In the genomic region with DNA sequence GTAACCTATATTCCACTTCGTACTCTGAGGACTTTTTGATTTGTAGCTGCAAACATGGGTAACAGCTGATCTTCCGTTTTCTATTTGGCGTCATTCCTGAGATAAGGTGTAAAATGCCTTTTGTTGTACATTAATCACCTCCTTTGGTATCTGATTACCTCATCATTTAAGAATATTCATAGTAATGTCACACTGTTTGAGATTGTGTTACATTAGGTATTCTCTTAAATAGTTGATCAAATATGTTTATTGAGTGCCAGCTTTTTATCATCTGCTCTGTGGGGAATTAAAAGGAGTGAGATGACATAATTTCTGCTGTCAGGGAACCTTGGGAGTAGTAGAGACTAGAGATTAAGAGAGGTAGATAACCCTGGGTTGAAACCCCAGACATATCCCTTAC, we compare ENCODE assay signal across 17 cellular contexts. TPM values are rescaled to one million over a fixed set of nuclear protein-coding genes. Genes with fewer than 3 reads are reported as not detected.
A peak's percentile ranks its signal among the peaks of the same experiment; 100 is the strongest.
DNase-seq lines count a peak whose midpoint lies in the region; ATAC-seq and TF ChIP-seq lines count a peak whose summit lies in the region.
"Had no signal": no experiment of that assay in that cellular context is flagged by ENCODE, and none has a peak within 500 bp of the region (broad histone marks: within the 10 kb centered on the region; RNA-seq: fewer than 3 reads in every experiment).

No MANE protein-coding gene starts in this region.

- no peak for TF ChIP-seq EP300 in neural cell (conservative IDR thresholded peaks at IDR 0.05; ENCODE audit: poor library complexity, severe bottlenecking)

- H3K4me1 ChIP-seq in left ventricle myocardium inferior (peaks cover 75% of the 10 kb centered on the region), SJCRH30 (peaks cover 54% of the 10 kb centered on the region)
- H3K4me1 ChIP-seq in effector memory CD4-positive, alpha-beta T cell (ENCODE audit: control insufficient read depth, insufficient read depth, low read length, poor library complexity, severe bottlenecking) = peaks cover 9% of the 10 kb centered on the region
- H3K4me1 ChIP-seq: A549 had no signal

- DNase-seq in left ventricle myocardium inferior = no peak
- DNase-seq in Right ventricle myocardium superior = no peak
- DNase-seq in SJCRH30 = peak in 1 of 2 experiments; percentile 31
- DNase-seq in kidney glomerular epithelial cell (lab: John Stamatoyannopoulos, UW) = peak; percentile 26
- DNase-seq in activated CD4-positive, alpha-beta T cell treated with anti-CD3 and anti-CD28 coated beads for 48 hours = no peak
- DNase-seq in NCI-H187 (lab: John Stamatoyannopoulos, UW) = no peak
- DNase-seq in effector memory CD4-positive, alpha-beta T cell = no peak
- DNase-seq: Caco-2; CD4-positive, alpha-beta T cell; KBM-7; NCI-H1105; NCI-H187 treated with DMSO at 0.1 percent for 48 hours; NCI-H526; PC-9; SW 1271 had no signal

- TF ChIP-seq CTCF in left ventricle myocardium inferior (IDR thresholded peaks at IDR 0.05; ENCODE audit: borderline replicate concordance) = no peak
- no peak for TF ChIP-seq CTCF in neural cell (IDR thresholded peaks at IDR 0.05; ENCODE audit: poor library complexity, severe bottlenecking)

- H3K9ac ChIP-seq in neural cell (ENCODE audit: low read length) = no peak overlapping the region

- no peak overlapping the region for H3K4me2 ChIP-seq in neural cell (ENCODE audit: low read length)
- H3K4me2 ChIP-seq: A549, PC-9 had no signal

- H3K36me3 ChIP-seq in left ventricle myocardium inferior (no peaks in the 10 kb centered on the region), SJCRH30 (no peaks in the 10 kb centered on the region), neural cell (ENCODE audit: insufficient read depth, low read length) (no peaks in the 10 kb centered on the region)
- H3K36me3 ChIP-seq in effector memory CD4-positive, alpha-beta T cell (ENCODE audit: control insufficient read depth, insufficient read depth, low read length) = no peaks in the 10 kb centered on the region

- H3K9me3 ChIP-seq in left ventricle myocardium inferior (replicated peaks) (no peaks in the 10 kb centered on the region), SJCRH30 (replicated peaks) (no peaks in the 10 kb centered on the region), neural cell (ENCODE audit: low read length) (no peaks in the 10 kb centered on the region)
- no peaks in the 10 kb centered on the region for H3K9me3 ChIP-seq in effector memory CD4-positive, alpha-beta T cell (ENCODE audit: control insufficient read depth, low read length)
- H3K9me3 ChIP-seq: A549, Caco-2 had no signal

- H3K27me3 ChIP-seq in left ventricle myocardium inferior (ENCODE audit: low read depth) (peaks cover 38% of the 10 kb centered on the region), SJCRH30 (no peaks in the 10 kb centered on the region), neural cell (ENCODE audit: insufficient read depth, low read depth, low read length) (no peaks in the 10 kb centered on the region)
- H3K27me3 ChIP-seq in effector memory CD4-positive, alpha-beta T cell (replicated peaks; ENCODE audit: control insufficient read depth, insufficient read depth, low read length, poor library complexity, severe bottlenecking) = peaks cover 16% of the 10 kb centered on the region

- TF ChIP-seq RAD21 in neural cell (conservative IDR thresholded peaks at IDR 0.05) = no peak

- H3K4me3 ChIP-seq in left ventricle myocardium inferior (no peak overlapping the region), SJCRH30 (no peak overlapping the region), neural cell (ENCODE audit: low read length) (peak overlapping the region; percentile 88)
- no peak overlapping the region for H3K4me3 ChIP-seq in effector memory CD4-positive, alpha-beta T cell (ENCODE audit: insufficient read depth, low read depth, low read length, poor library complexity, severe bottlenecking)
- H3K4me3 ChIP-seq: A549, PC-9 had no signal

- H2AFZ ChIP-seq in neural cell (ENCODE audit: low read depth, low read length) = no peak overlapping the region
- H2AFZ ChIP-seq: PC-9 had no signal

- H3K9me2 ChIP-seq in neural cell (ENCODE audit: insufficient read depth, low read length) = no peaks in the 10 kb centered on the region

- peaks cover 3% of the 10 kb centered on the region for H3F3A ChIP-seq in neural cell (ENCODE audit: insufficient read depth, low read length, poor library complexity, severe bottlenecking)

- H4K20me1 ChIP-seq in neural cell (ENCODE audit: insufficient read depth) = peaks cover 16% of the 10 kb centered on the region

- no peak for ATAC-seq in Right ventricle myocardium superior (ENCODE audit: poor library complexity)
- ATAC-seq: A549 had no signal

- intact Hi-C loops in left ventricle myocardium inferior (cut with micrococcal nuclease) = no loop called here
- intact Hi-C loops in Right ventricle myocardium superior (cut with DNase I) = loop anchor here (10.0 kb wide), 2 partner anchors 132 to 148 kb away; no protein-coding TSS in a partner anchor

- H3K79me2 ChIP-seq in neural cell (replicated peaks; ENCODE audit: insufficient read depth, low read length) = peaks cover 89% of the 10 kb centered on the region

- peak overlapping the region; percentile 18 for H3K27ac ChIP-seq in left ventricle myocardium inferior (replicated peaks)
- peak overlapping the region; percentile 87 for H3K27ac ChIP-seq in SJCRH30
- H3K27ac ChIP-seq in neural cell (ENCODE audit: low read length) = no peak overlapping the region
- no peak overlapping the region for H3K27ac ChIP-seq in effector memory CD4-positive, alpha-beta T cell (ENCODE audit: insufficient read depth, low read length, poor library complexity, severe bottlenecking)
- H3K27ac ChIP-seq: A549, PC-9 had no signal

TF ChIP-seq in neural cell, 6 proteins besides CTCF, POLR2A, EP300 and RAD21:
- TF ChIP-seq EZH2 (IDR thresholded peaks at IDR 0.05; ENCODE audit: borderline replicate concordance, insufficient read depth, low read length, poor library complexity, severe bottlenecking) (no peak), POLR2AphosphoS5 (IDR thresholded peaks at IDR 0.05) (no peak), TAF1 (IDR thresholded peaks at IDR 0.05; ENCODE audit: low read depth) (no peak), SMC3 (conservative IDR thresholded peaks at IDR 0.05; ENCODE audit: poor library complexity) (no peak), MXI1 (conservative IDR thresholded peaks at IDR 0.05; ENCODE audit: poor library complexity, severe bottlenecking) (no peak)
- TF ChIP-seq, protein P1, sequence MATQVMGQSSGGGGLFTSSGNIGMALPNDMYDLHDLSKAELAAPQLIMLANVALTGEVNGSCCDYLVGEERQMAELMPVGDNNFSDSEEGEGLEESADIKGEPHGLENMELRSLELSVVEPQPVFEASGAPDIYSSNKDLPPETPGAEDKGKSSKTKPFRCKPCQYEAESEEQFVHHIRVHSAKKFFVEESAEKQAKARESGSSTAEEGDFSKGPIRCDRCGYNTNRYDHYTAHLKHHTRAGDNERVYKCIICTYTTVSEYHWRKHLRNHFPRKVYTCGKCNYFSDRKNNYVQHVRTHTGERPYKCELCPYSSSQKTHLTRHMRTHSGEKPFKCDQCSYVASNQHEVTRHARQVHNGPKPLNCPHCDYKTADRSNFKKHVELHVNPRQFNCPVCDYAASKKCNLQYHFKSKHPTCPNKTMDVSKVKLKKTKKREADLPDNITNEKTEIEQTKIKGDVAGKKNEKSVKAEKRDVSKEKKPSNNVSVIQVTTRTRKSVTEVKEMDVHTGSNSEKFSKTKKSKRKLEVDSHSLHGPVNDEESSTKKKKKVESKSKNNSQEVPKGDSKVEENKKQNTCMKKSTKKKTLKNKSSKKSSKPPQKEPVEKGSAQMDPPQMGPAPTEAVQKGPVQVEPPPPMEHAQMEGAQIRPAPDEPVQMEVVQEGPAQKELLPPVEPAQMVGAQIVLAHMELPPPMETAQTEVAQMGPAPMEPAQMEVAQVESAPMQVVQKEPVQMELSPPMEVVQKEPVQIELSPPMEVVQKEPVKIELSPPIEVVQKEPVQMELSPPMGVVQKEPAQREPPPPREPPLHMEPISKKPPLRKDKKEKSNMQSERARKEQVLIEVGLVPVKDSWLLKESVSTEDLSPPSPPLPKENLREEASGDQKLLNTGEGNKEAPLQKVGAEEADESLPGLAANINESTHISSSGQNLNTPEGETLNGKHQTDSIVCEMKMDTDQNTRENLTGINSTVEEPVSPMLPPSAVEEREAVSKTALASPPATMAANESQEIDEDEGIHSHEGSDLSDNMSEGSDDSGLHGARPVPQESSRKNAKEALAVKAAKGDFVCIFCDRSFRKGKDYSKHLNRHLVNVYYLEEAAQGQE (IDR thresholded peaks at IDR 0.05; ENCODE audit: borderline replicate concordance) = no peak

RNA-seq across cellular contexts. Expression of gene NCAM1, which starts 5.9 kb away (rescaled TPM):
- 332 TPM for total RNA-seq in left ventricle myocardium inferior
- total RNA-seq in Right ventricle myocardium superior = 226 TPM
- 76.7 and 86.8 TPM in 2 replicates for total RNA-seq in SJCRH30 (2014; rRNA removed; shearing (Covaris generic))
- 120 and 158 TPM in 2 replicates for polyA plus RNA-seq in neural cell
- 588 and 740 TPM in 2 replicates for polyA minus RNA-seq in neural cell

Comparison
In these comparisons a context has a peak if more than half of its experiments do, and no peak if none do; other contexts are left out.
1. H3K27ac ChIP-seq: peak in left ventricle myocardium inferior (single experiment) and SJCRH30 (single experiment); none in neural cell (single experiment) and effector memory CD4-positive, alpha-beta T cell (single experiment).